Comparison of ENCODE assay signal across 8 cellular contexts in the genomic region with DNA sequence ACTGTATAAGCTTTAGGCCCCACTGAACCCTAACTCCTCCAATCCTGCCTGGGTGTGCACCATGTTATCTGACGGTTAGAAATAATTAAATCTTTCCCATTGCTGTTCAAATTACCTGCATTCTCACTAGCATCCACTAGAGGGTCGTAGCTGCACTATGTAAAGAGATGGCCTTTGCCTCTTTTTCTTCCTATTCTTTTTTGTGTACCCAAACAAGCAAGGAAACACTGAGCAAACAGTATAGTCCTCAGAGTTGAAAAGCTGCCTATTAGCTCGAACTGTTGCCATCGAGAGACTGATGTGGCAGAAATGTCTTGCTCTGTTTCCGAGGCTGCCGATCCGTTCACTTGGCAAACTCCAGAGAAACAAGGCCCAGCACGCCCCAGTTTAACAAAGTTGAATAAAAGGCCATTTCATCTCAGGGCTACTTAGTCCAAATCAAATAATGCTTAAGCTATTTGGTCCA.
A peak's percentile ranks its signal among the peaks of the same experiment; 100 is the strongest.
DNase-seq lines count a peak whose midpoint lies in the region; TF ChIP-seq lines count a peak whose summit lies in the region.

No MANE protein-coding gene starts in this region.

- no peaks in the 10 kb centered on the region for H3K4me1 ChIP-seq in HAP-1
- no peaks in the 10 kb centered on the region for H3K4me1 ChIP-seq in mammary epithelial cell (ENCODE audit: insufficient read depth, low read length)

- no peak overlapping the region for H3K9ac ChIP-seq in mammary epithelial cell (ENCODE audit: insufficient read depth, low read length)

- CTCF ChIA-PET in mammary epithelial cell (lab: Charles Lee; ENCODE audit: low non-redundant PET): interaction anchor here (0.6 to 0.7 kb wide), 2 partner anchors 339 to 354 kb away, joined by 3 to 4 read pairs; no protein-coding TSS in a partner anchor

- 3% methylated on average over 8 of the region's 8 CpGs for WGBS in mammary epithelial cell (ENCODE audit: low coverage, missing lambda C conversion rate)

- H3K79me2 ChIP-seq in mammary epithelial cell (ENCODE audit: insufficient read depth, low read length): no peaks in the 10 kb centered on the region

- H3K9me3 ChIP-seq in HAP-1 (no peaks in the 10 kb centered on the region), mammary epithelial cell (replicated peaks; ENCODE audit: insufficient read depth, low read length) (no peaks in the 10 kb centered on the region)

- peak; percentile 5 for DNase-seq in activated naive CD4-positive, alpha-beta T cell treated with Interleukin-2 at 50 U/mL for 16 hours
- DNase-seq in activated naive CD4-positive, alpha-beta T cell (lab: John Stamatoyannopoulos, UW): no peak
- DNase-seq in HAP-1 (ENCODE audit: low spot score in 2 of 2): peak; percentile 65 to 69
- peak; percentile 53 for DNase-seq in LHCN-M2 (ENCODE audit: low read depth)
- peak; percentile 61 for DNase-seq in RPMI8226
- peak; percentile 46 for DNase-seq in mammary epithelial cell
- DNase-seq in iris pigment epithelial cell (ENCODE audit: low read depth): peak; percentile 61
- DNase-seq in stimulated activated CD4-positive, alpha-beta T cell treated with anti-CD3 and anti-CD28 coated beads, Interleukin-2, amount 100 ng/mL, for 24 hours: peak; percentile 19 to 37

- no peak overlapping the region for H3K4me2 ChIP-seq in mammary epithelial cell (ENCODE audit: insufficient read depth, low read depth, low read length)

- peak overlapping the region; percentile 65 for H2AFZ ChIP-seq in mammary epithelial cell (ENCODE audit: low read depth, low read length)

- TF ChIP-seq CTCF in mammary epithelial cell (conservative IDR thresholded peaks at IDR 0.05 in 1 of 2, IDR thresholded peaks at IDR 0.05 in 1 of 2; ENCODE audit: extremely low read depth in 1 of 2, insufficient read depth in 1 of 2, low read depth in 1 of 2, low read length in 2 of 2): peak; percentile 90 to 99

- H3K36me3 ChIP-seq in HAP-1 (replicated peaks) (no peaks in the 10 kb centered on the region), mammary epithelial cell (ENCODE audit: insufficient read depth, low read length) (no peaks in the 10 kb centered on the region)

- no peaks in the 10 kb centered on the region for H4K20me1 ChIP-seq in mammary epithelial cell (ENCODE audit: insufficient read depth, low read length)

- intact Hi-C loops in mammary epithelial cell (cut with micrococcal nuclease): loop anchor here (1.0 to 10.0 kb wide), 6 partner anchors 160 to 692 kb away; no protein-coding TSS in a partner anchor

- dilution Hi-C loops in mammary epithelial cell (cut with HindIII; ENCODE audit: low sequenced_read_pairs): no loop called here

- in situ Hi-C loops in HAP-1 (cut with MboI; ENCODE audit: low sequenced_read_pairs): no loop called here
- in situ Hi-C loops in mammary epithelial cell (cut with MboI; ENCODE audit: low sequenced_read_pairs in 2 of 2): loop anchor here (25.0 kb wide), 3 partner anchors 427 to 702 kb away; no protein-coding TSS in a partner anchor

- BruUV-seq in mammary epithelial cell (replicated peaks; lab: Mats Ljungman, UMichigan): no TSS peak

- no peak overlapping the region for H3K4me3 ChIP-seq in HAP-1
- H3K4me3 ChIP-seq in mammary epithelial cell (replicated peaks in 1 of 3; ENCODE audit: insufficient read depth in 1 of 3, low read depth in 2 of 3, low read length in 3 of 3): no peak overlapping the region

- peaks cover 2% of the 10 kb centered on the region; the same call in 1 of the 2 replicates for H3K27me3 ChIP-seq in HAP-1 (ENCODE audit: low read depth)
- H3K27me3 ChIP-seq in mammary epithelial cell (ENCODE audit: insufficient read depth, low read length): no peaks in the 10 kb centered on the region

- H3K27ac ChIP-seq in mammary epithelial cell (ENCODE audit: insufficient read depth, low read depth, low read length): no peak overlapping the region

Comparison
In these comparisons a context has a peak if more than half of its experiments do, and no peak if none do; other contexts are left out.
1. DNase-seq: peak in activated naive CD4-positive, alpha-beta T cell treated with Interleukin-2 at 50 U/mL for 16 hours (single experiment), HAP-1 (2 of 2), LHCN-M2 (single experiment), RPMI8226 (single experiment), mammary epithelial cell (single experiment), iris pigment epithelial cell (single experiment) and stimulated activated CD4-positive, alpha-beta T cell treated with anti-CD3 and anti-CD28 coated beads, Interleukin-2, amount 100 ng/mL, for 24 hours (2 of 2); none in activated naive CD4-positive, alpha-beta T cell (0 of 4).